Comparison of ENCODE assay signal across 9 cellular contexts in the genomic region with DNA sequence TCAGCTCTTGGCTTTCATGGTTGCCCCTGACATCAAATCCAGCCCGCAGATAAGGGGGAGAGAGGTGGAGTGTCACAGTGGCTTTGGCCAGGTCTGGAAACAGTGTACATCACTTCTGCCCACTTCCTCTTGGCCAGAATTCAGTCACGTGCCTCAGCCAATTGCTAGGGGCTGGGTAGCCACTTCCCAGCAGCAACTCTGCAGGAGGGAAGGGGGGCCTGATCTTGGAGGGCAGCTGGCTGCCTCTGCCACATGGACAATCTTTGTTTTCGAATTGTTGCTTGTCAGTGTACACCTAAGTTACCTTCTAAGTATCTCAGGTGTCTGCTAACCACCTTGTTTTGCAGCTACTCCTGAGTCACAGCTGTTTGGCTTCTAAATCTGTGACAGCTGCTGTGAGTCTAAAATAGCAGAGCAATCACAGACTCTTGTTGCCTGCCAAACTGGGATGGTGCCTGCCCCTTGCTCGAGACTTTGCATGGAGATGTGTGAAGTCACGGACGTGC. TPM values are rescaled to one million over a fixed set of nuclear protein-coding genes. Genes with fewer than 3 reads are reported as not detected.
DNase-seq lines count a peak whose midpoint lies in the region; ATAC-seq and TF ChIP-seq lines count a peak whose summit lies in the region.
"Had no signal": no experiment of that assay in that cellular context is flagged by ENCODE, and none has a peak within 500 bp of the region (broad histone marks: within the 10 kb centered on the region; RNA-seq: fewer than 3 reads in every experiment).

No MANE protein-coding gene starts in this region.

- H3K27me3 Mint-ChIP-seq in brain, result no peaks in the 10 kb centered on the region
- H3K27me3 Mint-ChIP-seq: stimulated activated naive CD8-positive, alpha-beta T cell treated with anti-CD3 and anti-CD28 coated beads, Interleukin-15, Interleukin-2, amounts not matched to agents 100 ng/mL and 50 ng/mL, for 24 hours had no signal

- TF ChIP-seq CTCF in brain (conservative IDR thresholded peaks at IDR 0.05), result no peak

- H3K4me1 Mint-ChIP-seq in brain, result peaks cover 55% of the 10 kb centered on the region

- DNase-seq in NAMALWA (ENCODE audit: low spot score), result peak; percentile 72
- peak; percentile 37 to 53 for DNase-seq in lung microvascular endothelial cell (ENCODE audit: low read depth in 2 of 2)
- no peak for DNase-seq in hippocampal formation (lab: John Stamatoyannopoulos, UW)
- DNase-seq in iPS-NIHi7 (ENCODE audit: extremely low spot score), result no peak
- no peak for DNase-seq in NCI-H146 (lab: John Stamatoyannopoulos, UW)

- H3K4me3 Mint-ChIP-seq in brain, result peak overlapping the region in 1 of 5 experiments; percentile 34
- H3K4me3 Mint-ChIP-seq: stimulated activated naive CD8-positive, alpha-beta T cell treated with anti-CD3 and anti-CD28 coated beads, Interleukin-15, Interleukin-2, amounts not matched to agents 100 ng/mL and 50 ng/mL, for 24 hours had no signal

- peak overlapping the region; percentile 58 to 84 (median 76) for H3K27ac Mint-ChIP-seq in brain
- H3K27ac Mint-ChIP-seq: stimulated activated naive CD8-positive, alpha-beta T cell treated with anti-CD3 and anti-CD28 coated beads, Interleukin-15, Interleukin-2, amounts not matched to agents 100 ng/mL and 50 ng/mL, for 24 hours had no signal

- H3K9me3 Mint-ChIP-seq in brain, result peaks cover 0 to 3% (median 0%) of the 10 kb centered on the region in 5 experiments
- H3K9me3 Mint-ChIP-seq: stimulated activated naive CD8-positive, alpha-beta T cell treated with anti-CD3 and anti-CD28 coated beads, Interleukin-15, Interleukin-2, amounts not matched to agents 100 ng/mL and 50 ng/mL, for 24 hours had no signal

- ATAC-seq in GM18867 (IDR thresholded peaks at IDR 0.05; ENCODE audit: unreplicated experiment) (peak; percentile 53), HG03139 (IDR thresholded peaks at IDR 0.05; ENCODE audit: unreplicated experiment) (no peak)

- no peaks in the 10 kb centered on the region for H3K36me3 Mint-ChIP-seq in brain

RNA-seq across cellular contexts. Expression of a gene that starts 41.0 kb away (rescaled TPM):
- 1.3 TPM for polyA plus RNA-seq in brain (ENCODE audit: insufficient read depth, low read depth, low replicate concordance)
- 12.0 and 15.1 TPM in 2 replicates for total RNA-seq in lung microvascular endothelial cell

Comparison
In these comparisons a context has a peak if more than half of its experiments do, and no peak if none do; other contexts are left out.
1. DNase-seq: peak in NAMALWA (single experiment) and lung microvascular endothelial cell (2 of 2); none in hippocampal formation (0 of 2), iPS-NIHi7 (single experiment) and NCI-H146 (single experiment).